Comparison of ENCODE assay signal across 8 cellular contexts in the genomic region with DNA sequence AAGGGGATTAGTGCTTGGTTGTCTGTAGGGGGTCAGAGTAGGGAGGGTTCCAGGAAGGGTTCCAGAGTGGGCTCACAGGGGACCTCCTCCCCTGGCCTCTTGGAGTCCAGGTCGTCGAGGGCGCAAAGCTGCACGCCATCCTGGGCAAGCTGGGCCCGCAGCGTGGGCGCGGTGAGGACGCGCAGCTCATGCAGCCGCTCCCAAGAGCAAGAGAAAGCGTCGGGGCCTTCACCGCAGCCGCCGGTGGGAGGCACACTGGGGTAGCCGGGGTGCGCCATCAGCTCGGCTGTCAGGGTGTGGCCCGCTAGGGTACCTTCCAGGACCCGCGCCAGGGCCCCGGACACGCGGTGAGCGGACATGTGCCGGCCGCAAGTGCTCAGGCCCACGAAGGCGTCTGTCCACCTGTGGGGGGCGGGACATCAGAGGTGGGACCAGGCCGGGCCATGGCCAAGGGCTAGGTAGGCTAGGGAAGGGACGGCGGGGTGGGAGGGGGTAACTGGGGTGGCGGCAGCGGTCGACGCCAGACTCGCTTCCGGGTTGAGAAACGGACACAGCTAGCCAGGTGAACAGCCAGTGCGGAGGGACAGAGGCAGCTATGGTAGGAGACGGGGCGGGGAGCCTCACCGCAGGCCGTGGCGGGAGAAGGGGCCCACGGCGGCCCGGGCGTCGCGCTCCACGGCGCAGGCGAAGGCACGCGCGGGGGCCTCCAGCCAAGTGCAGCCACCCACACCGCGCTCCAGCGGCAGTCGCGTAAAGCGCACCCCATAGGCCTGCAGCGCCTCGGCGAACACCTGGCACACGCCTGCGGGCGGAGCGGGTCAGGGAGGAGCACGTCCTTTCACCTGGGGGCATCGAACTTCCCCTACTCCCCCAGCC. TPM values are rescaled to one million over a fixed set of nuclear protein-coding genes. Genes with fewer than 3 reads are reported as not detected.
DNase-seq lines count a peak whose midpoint lies in the region; ATAC-seq, FAIRE-seq and TF ChIP-seq lines count a peak whose summit lies in the region.

No MANE protein-coding gene starts in this region.

- DNase-seq in AG04449 (ENCODE audit: low read depth, low spot score) (no peak), astrocyte (ENCODE audit: low read depth) (no peak), lower leg skin (ENCODE audit: low spot score in 2 of 2) (no peak), upper lobe of left lung (peak in 1 of 2 donors; percentile 89), NCI-H1930 (lab: John Stamatoyannopoulos, UW) (no peak), hypothalamus (lab: John Stamatoyannopoulos, UW) (no peak), NCI-H1105 (lab: John Stamatoyannopoulos, UW) (no peak)

- H3K4me1 Mint-ChIP-seq in astrocyte (ENCODE audit: low read depth, unreplicated experiment): peaks cover 13% of the 10 kb centered on the region

- H3K4me3 ChIP-seq in AG04449 (ENCODE audit: low read depth, low read length): peak overlapping the region; percentile 94
- H3K4me3 ChIP-seq in astrocyte (ENCODE audit: insufficient read depth, low read depth, low read length): peak overlapping the region; percentile 76
- H3K4me3 ChIP-seq in lower leg skin (ENCODE audit: low read depth, poor library complexity, severe bottlenecking): peak overlapping the region; percentile 100
- H3K4me3 ChIP-seq in upper lobe of left lung: peak overlapping the region; percentile 86 to 95 (median 90)

- H3K36me3 ChIP-seq in astrocyte (ENCODE audit: insufficient read depth, low read length): no peaks in the 10 kb centered on the region
- H3K36me3 ChIP-seq in upper lobe of left lung: peaks cover 0 to 4% (median 1%) of the 10 kb centered on the region in 4 donors

- no peaks in the 10 kb centered on the region for H3K9me3 Mint-ChIP-seq in astrocyte (ENCODE audit: unreplicated experiment)

- CTCF ChIA-PET in AG04449 (lab: Yijun Ruan, JAX): interaction anchor here (0.9 to 12.1 kb wide), 15 partner anchors 9 to 63 kb away, joined by 3 to 158 read pairs (median 8); partner anchors contain the start of gene SDF2L1

- H3K27ac Mint-ChIP-seq in astrocyte (ENCODE audit: unreplicated experiment): peak overlapping the region; percentile 93

- H3K79me2 ChIP-seq in astrocyte (ENCODE audit: insufficient read depth, low read length): peaks cover 55% of the 10 kb centered on the region

- H3K27me3 Mint-ChIP-seq in astrocyte (ENCODE audit: low read depth, unreplicated experiment): no peaks in the 10 kb centered on the region

- TF ChIP-seq POLR2A in lower leg skin (IDR thresholded peaks at IDR 0.05) (no peak), upper lobe of left lung (IDR thresholded peaks at IDR 0.05) (no peak)

- H3K4me2 ChIP-seq in astrocyte (ENCODE audit: low read length): peak overlapping the region; percentile 88

- TF ChIP-seq CTCF in AG04449 (IDR thresholded peaks at IDR 0.05; ENCODE audit: insufficient read depth, low read length, missing control alignments): no peak
- TF ChIP-seq CTCF in astrocyte (IDR thresholded peaks at IDR 0.05; ENCODE audit: insufficient read depth, low read depth, low read length): no peak
- no peak for TF ChIP-seq CTCF in lower leg skin (IDR thresholded peaks at IDR 0.05)
- TF ChIP-seq CTCF in upper lobe of left lung (IDR thresholded peaks at IDR 0.05): no peak

- H3K27me3 ChIP-seq in astrocyte (ENCODE audit: insufficient read depth, low read length): no peaks in the 10 kb centered on the region
- H3K27me3 ChIP-seq in upper lobe of left lung: no peaks in the 10 kb centered on the region

- H4K20me1 ChIP-seq in astrocyte (ENCODE audit: insufficient read depth, low read length): peaks cover 47% of the 10 kb centered on the region

- WGBS in lower leg skin, 2 donors: 64 to 85% methylated on average over 48 to 70 of the region's 74 CpGs
- 73 to 78% methylated on average over 20 to 57 of the region's 74 CpGs for WGBS in upper lobe of left lung, 2 donors

- H3K27ac ChIP-seq in astrocyte (ENCODE audit: low read depth, low read length) (no peak overlapping the region), upper lobe of left lung (peak overlapping the region; percentile 79 to 86 (median 82))

- H3K9me3 ChIP-seq in astrocyte (ENCODE audit: insufficient read depth, low read depth, low read length) (no peaks in the 10 kb centered on the region), upper lobe of left lung (no peaks in the 10 kb centered on the region)

- no peak for TF ChIP-seq EP300 in upper lobe of left lung (IDR thresholded peaks at IDR 0.05)

- FAIRE-seq in astrocyte (lab: Jason Lieb, UNC): no peak

- peaks cover 13% of the 10 kb centered on the region for H3K4me1 ChIP-seq in astrocyte (ENCODE audit: insufficient read depth, low read length)
- peaks cover 9 to 41% (median 18%) of the 10 kb centered on the region in 4 donors for H3K4me1 ChIP-seq in upper lobe of left lung

- H3K36me3 Mint-ChIP-seq in astrocyte (ENCODE audit: low read depth, unreplicated experiment): peaks cover 10% of the 10 kb centered on the region

- ATAC-seq in HG02885 (IDR thresholded peaks at IDR 0.05; ENCODE audit: poor library complexity, unreplicated experiment) (peak; percentile 26), upper lobe of left lung (ENCODE audit: low FRiP score in 2 of 2) (peak in 1 of 2 donors; percentile 1)

- intact Hi-C loops in lower leg skin (cut with DNase I; ENCODE audit: low total_unique reads): no loop called here

- peak overlapping the region; percentile 87 for H3K9ac ChIP-seq in astrocyte (ENCODE audit: low read length)

- H3K4me3 Mint-ChIP-seq in astrocyte (ENCODE audit: unreplicated experiment): peak overlapping the region; percentile 87

- POLR2A ChIA-PET in AG04449 (lab: Yijun Ruan, JAX): interaction anchor here (1.5 kb wide), 1 partner anchor 13 kb away, joined by 5 read pairs; the partner anchor contains the start of gene SDF2L1

- peak overlapping the region; percentile 93 for H2AFZ ChIP-seq in astrocyte (ENCODE audit: low read depth, low read length)

RNA-seq across cellular contexts. Expression of gene YDJC, which starts 1.2 kb away (rescaled TPM):
- 34.0 and 34.3 TPM in 2 replicates for total RNA-seq in astrocyte
- 10 to 100 TPM; 42.2 to 72.2 (median 56.5) TPM for total RNA-seq in lower leg skin
- total RNA-seq in upper lobe of left lung: 10 to 100 TPM; 22.2 to 47.4 (median 28.3) TPM

RNA-seq across cellular contexts. Expression of gene CCDC116, which starts 3.9 kb away (rescaled TPM):
- total RNA-seq in astrocyte (0.11 and 0.22 TPM in 2 replicates), lower leg skin (under 1 TPM in 2 of 4 donors, not detected in 2; 0.23 to 0.49 TPM), upper lobe of left lung (1 to 10 TPM in 2 of 6 donors, under 1 TPM in 2, not detected in 2; 0.26 to 4.2 (median 0.97) TPM)

RNA-seq across cellular contexts. Expression of gene SDF2L1, which starts 13.5 kb away (rescaled TPM):
- total RNA-seq in astrocyte (46.8 and 49.5 TPM in 2 replicates), lower leg skin (10 to 100 TPM in 3 of 4 donors, 1 to 10 TPM in 1; 8.2 to 21.4 (median 19.6) TPM), upper lobe of left lung (10 to 100 TPM in 5 of 6 donors, 1 to 10 TPM in 1; 3.1 to 73.1 (median 38.9) TPM)

RNA-seq across cellular contexts. Expression of gene PPIL2, which starts 37.2 kb away (rescaled TPM):
- total RNA-seq in astrocyte: 28.2 and 28.5 TPM in 2 replicates
- total RNA-seq in lower leg skin: 10 to 100 TPM; 22.3 to 44.2 (median 27.5) TPM
- total RNA-seq in upper lobe of left lung: 100 to 1,000 TPM in 1 of 6 donors, 10 to 100 TPM in 5; 40.4 to 107 (median 48.4) TPM
